ENCODE assay signal across 8 cellular contexts in the genomic region with DNA sequence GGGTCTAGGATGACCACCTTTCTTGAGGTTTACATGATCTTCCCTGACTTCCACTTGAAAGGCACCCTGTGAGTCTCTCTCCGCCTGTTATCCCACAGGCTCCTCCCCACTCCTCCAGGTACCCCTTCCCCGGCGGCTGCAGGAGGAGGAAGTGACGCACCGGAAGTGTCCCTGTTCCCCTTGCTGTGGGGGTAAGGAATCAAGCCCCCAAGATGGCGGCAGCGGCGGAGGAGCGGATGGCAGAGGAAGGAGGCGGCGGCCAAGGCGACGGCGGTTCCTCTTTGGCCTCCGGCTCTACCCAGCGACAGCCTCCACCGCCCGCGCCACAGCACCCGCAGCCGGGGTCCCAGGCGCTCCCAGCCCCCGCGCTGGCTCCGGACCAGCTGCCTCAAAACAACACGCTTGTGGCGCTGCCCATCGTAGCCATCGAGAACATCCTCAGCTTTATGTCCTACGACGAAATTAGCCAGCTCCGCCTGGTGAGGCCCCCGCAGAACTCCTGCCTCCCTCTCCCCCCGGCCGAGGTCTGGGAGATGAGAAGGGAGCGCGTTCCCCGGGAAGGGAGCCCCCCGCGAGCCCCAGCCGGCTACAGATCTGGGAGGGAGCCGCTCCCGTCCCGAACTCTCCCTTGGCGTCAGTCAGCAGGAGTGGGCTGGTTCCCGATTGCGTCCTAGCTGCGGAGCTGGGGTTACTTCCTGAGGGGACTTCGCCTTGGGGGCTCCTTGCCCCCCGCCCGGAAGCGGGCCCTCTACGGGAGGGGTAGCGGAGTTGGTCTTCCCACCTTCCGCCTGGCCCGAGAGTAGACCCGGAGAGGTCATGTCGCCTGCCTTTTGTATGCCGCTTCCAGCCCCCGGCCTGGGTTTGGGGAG. TPM values are rescaled to one million over a fixed set of nuclear protein-coding genes. Genes with fewer than 3 reads are reported as not detected.
DNase-seq lines count a peak whose midpoint lies in the region; ATAC-seq and TF ChIP-seq lines count a peak whose summit lies in the region.

A gene with protein sequence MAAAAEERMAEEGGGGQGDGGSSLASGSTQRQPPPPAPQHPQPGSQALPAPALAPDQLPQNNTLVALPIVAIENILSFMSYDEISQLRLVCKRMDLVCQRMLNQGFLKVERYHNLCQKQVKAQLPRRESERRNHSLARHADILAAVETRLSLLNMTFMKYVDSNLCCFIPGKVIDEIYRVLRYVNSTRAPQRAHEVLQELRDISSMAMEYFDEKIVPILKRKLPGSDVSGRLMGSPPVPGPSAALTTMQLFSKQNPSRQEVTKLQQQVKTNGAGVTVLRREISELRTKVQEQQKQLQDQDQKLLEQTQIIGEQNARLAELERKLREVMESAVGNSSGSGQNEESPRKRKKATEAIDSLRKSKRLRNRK (plus strand): TSS at position 194 of the 869 bp plus-strand sequence. CDS start 19 bp downstream, at position 213.

- H3K4me1 ChIP-seq in left lung, result peaks cover 15 to 28% of the 10 kb centered on the region in 2 donors

- intact Hi-C loops in left lung (cut with DNase I), result no loop called here

- H3K27ac ChIP-seq in C4-2B (peak within 1 kb of the TSS; percentile 98), left lung (peak within 1 kb of the TSS; percentile 92 to 96)

- DNase-seq in NCI-H774 (lab: John Stamatoyannopoulos, UW) (peak; percentile 94), dermis blood vessel endothelial cell (peak; percentile 97), left lung (peak; percentile 96 to 98)
- DNase-seq in activated CD4-positive, alpha-beta T cell treated with anti-CD3 and anti-CD28 coated beads, Interleukin-2, amount 50 U/mL, for 4 hours, result peak; percentile 93
- peak; percentile 90 to 94 for DNase-seq in stimulated activated CD4-positive, alpha-beta T cell treated with anti-CD3 and anti-CD28 coated beads, Interleukin-2, amount 100 ng/mL, for 48 hours

- TF ChIP-seq CTCF in C4-2B (conservative IDR thresholded peaks at IDR 0.05), result no peak
- TF ChIP-seq CTCF in left lung (IDR thresholded peaks at IDR 0.05), result no peak

- H3K27me3 ChIP-seq in left lung, result peaks cover 0 to 7% of the 10 kb centered on the region in 2 donors

- H3K36me3 ChIP-seq in left lung, result no peaks in the 10 kb centered on the region

- ATAC-seq in GM19395 (IDR thresholded peaks at IDR 0.05; ENCODE audit: unreplicated experiment), result peak; percentile 98
- peak; percentile 92 for ATAC-seq in HG03565 (IDR thresholded peaks at IDR 0.05; ENCODE audit: unreplicated experiment)
- peak; percentile 99 for ATAC-seq in left lung

- no peaks in the 10 kb centered on the region for H3K9me3 ChIP-seq in left lung

- peak within 1 kb of the TSS; percentile 77 to 79 for H3K4me3 ChIP-seq in left lung

RNA-seq across cellular contexts. Expression of the gene that starts here (rescaled TPM):
- total RNA-seq in dermis blood vessel endothelial cell (64.5 and 82.2 TPM in 2 replicates), left lung (10 to 100 TPM; 26.7 to 27.0 TPM)

Comparison
In these comparisons a context has a peak if more than half of its experiments do, and no peak if none do; other contexts are left out.
1. Peak in every context shown above with its lines: DNase-seq, ATAC-seq, H3K4me3 ChIP-seq and H3K27ac ChIP-seq.